In genomic region chr7:14377646-14378266, GRCh38 we compare ENCODE assay signal across 19 cellular contexts.
DNase-seq lines count a peak whose midpoint lies in the region; ATAC-seq and TF ChIP-seq lines count a peak whose summit lies in the region.
"Had no signal": no experiment of that assay in that cellular context is flagged by ENCODE, and none has a peak within 500 bp of the region (broad histone marks: within the 10 kb centered on the region; RNA-seq: fewer than 3 reads in every experiment).

No MANE protein-coding gene starts in this region.

- no peaks in the 10 kb centered on the region for H3K27me3 ChIP-seq in neuron (ENCODE audit: insufficient read depth, low read length)
- H3K27me3 ChIP-seq: ascending aorta, hepatocyte, vagina had no signal

- DNase-seq in AG09319 (ENCODE audit: extremely low read depth, low read depth) (peak; percentile 11), LHCN-M2 (ENCODE audit: low read depth) (peak; percentile 84), fibroblast of gingiva (ENCODE audit: low read depth) (peak; percentile 75), DMS53 treated with DMSO at 0.1 percent for 48 hours (lab: John Stamatoyannopoulos, UW; ENCODE audit: unreplicated experiment) (no peak), T-helper 2 cell (no peak)
- no peak for DNase-seq in stimulated activated CD4-positive, alpha-beta T cell treated with anti-CD3 and anti-CD28 coated beads, Interleukin-2, amount 100 ng/mL, for 48 hours
- DNase-seq: activated CD4-positive, alpha-beta T cell treated with anti-CD3 and anti-CD28 coated beads for 48 hours; CD4-positive, CD25-positive, alpha-beta regulatory T cell; H9; NCI-H1048; OCI-M1; stimulated activated CD4-positive, alpha-beta T cell treated with anti-CD3 and anti-CD28 coated beads, Interleukin-4, amount 100 ng/mL, for 1 hour; stimulated activated naive CD8-positive, alpha-beta T cell treated with anti-CD3 and anti-CD28 coated beads, Interleukin-15, Interleukin-2, amounts not matched to agents 100 U/mL and 50 U/mL, for 24 hours had no signal

- no peak for ATAC-seq in GM18519 (IDR thresholded peaks at IDR 0.05; ENCODE audit: low FRiP score, unreplicated experiment)
- ATAC-seq: stimulated activated naive CD8-positive, alpha-beta T cell treated with anti-CD3 and anti-CD28 coated beads, Interleukin-15, Interleukin-2, amounts not matched to agents 100 U/mL and 50 U/mL, for 24 hours had no signal

- H3K9me3 ChIP-seq in neuron (ENCODE audit: low read length) = no peaks in the 10 kb centered on the region
- H3K9me3 ChIP-seq: ascending aorta, vagina had no signal

- peaks cover 3% of the 10 kb centered on the region for H3K4me1 ChIP-seq in neuron (ENCODE audit: insufficient read depth, low read length)
- H3K4me1 ChIP-seq: ascending aorta, parathyroid adenoma, vagina had no signal

- TF ChIP-seq CTCF in AG09319 (IDR thresholded peaks at IDR 0.05; ENCODE audit: low read depth, low read length) = no peak

- H3K36me3 ChIP-seq in neuron (ENCODE audit: insufficient read depth, low read length) = no peaks in the 10 kb centered on the region
- H3K36me3 ChIP-seq: ascending aorta, vagina had no signal

- H2AFZ ChIP-seq in neuron (ENCODE audit: low read depth, low read length) = peak overlapping the region; percentile 24
- H2AFZ ChIP-seq: hepatocyte, parathyroid adenoma had no signal

- H3K4me3 ChIP-seq in neuron (ENCODE audit: low read length) = no peak overlapping the region
- H3K4me3 ChIP-seq: ascending aorta, hepatocyte, vagina had no signal

Comparison
In these comparisons a context has a peak if more than half of its experiments do, and no peak if none do; other contexts are left out.
1. DNase-seq: peak in AG09319 (single experiment), LHCN-M2 (single experiment) and fibroblast of gingiva (single experiment); none in stimulated activated CD4-positive, alpha-beta T cell treated with anti-CD3 and anti-CD28 coated beads, Interleukin-2, amount 100 ng/mL, for 48 hours (0 of 2), DMS53 treated with DMSO at 0.1 percent for 48 hours (single experiment) and T-helper 2 cell (0 of 5).